Comparison of ENCODE assay signal across 8 cellular contexts in genomic region chr12:49567611-49568441, GRCh38. TPM values are rescaled to one million over a fixed set of nuclear protein-coding genes. Genes with fewer than 3 reads are reported as not detected.
DNase-seq lines count a peak whose midpoint lies in the region; ATAC-seq and TF ChIP-seq lines count a peak whose summit lies in the region.

MCRS1 (minus strand) TSS chr12:49568142; CDS start chr12:49566731, 1,411 bp downstream.

- intact Hi-C loops in transverse colon (cut with DNase I; ENCODE audit: low total_unique reads), result no loop called here

- H3K4me1 ChIP-seq in cardiac muscle cell (ENCODE audit: low read depth) (peaks cover 11% of the 10 kb centered on the region), trophoblast cell (ENCODE audit: control insufficient read depth in 1 of 2, insufficient read depth in 2 of 2, low read length in 2 of 2) (peaks cover 2 to 3% of the 10 kb centered on the region in 2 experiments), transverse colon (peaks cover 10 to 28% (median 18%) of the 10 kb centered on the region in 4 donors)

- peak within 1 kb of the TSS; percentile 77 for H2BK120ac ChIP-seq in trophoblast cell (ENCODE audit: insufficient read depth, low read length, poor library complexity)

- peak within 1 kb of the TSS; percentile 93 for H3K14ac ChIP-seq in trophoblast cell (ENCODE audit: low read length)

- TF ChIP-seq CTCF in GM10266 (IDR thresholded peaks at IDR 0.05; ENCODE audit: control insufficient read depth, insufficient read depth, low read depth, missing control alignments) (no peak), cardiac muscle cell (IDR thresholded peaks at IDR 0.05; ENCODE audit: low read depth, low read length) (no peak), transverse colon (IDR thresholded peaks at IDR 0.05) (no peak)

- TF ChIP-seq EP300 in transverse colon (IDR thresholded peaks at IDR 0.05; ENCODE audit: low read depth), result no peak

- peak within 1 kb of the TSS; percentile 83 for H3K18ac ChIP-seq in trophoblast cell (ENCODE audit: low read length)

- H3K9me3 ChIP-seq in cardiac muscle cell (ENCODE audit: low read depth), result no peaks in the 10 kb centered on the region
- no peaks in the 10 kb centered on the region for H3K9me3 ChIP-seq in trophoblast cell (ENCODE audit: insufficient read depth, low read depth, low read length)
- H3K9me3 ChIP-seq in transverse colon, result no peaks in the 10 kb centered on the region

- no peak within 1 kb of the TSS for H2BK12ac ChIP-seq in trophoblast cell (ENCODE audit: low read length)

- peak within 1 kb of the TSS; percentile 100 for H3K27ac Mint-ChIP-seq in activated naive CD8-positive, alpha-beta T cell treated with anti-CD3 and anti-CD28 coated beads, Interleukin-2, amount 50 U/mL, for 24 hours

- H3K36me3 ChIP-seq in cardiac muscle cell (peaks cover 11% of the 10 kb centered on the region), trophoblast cell (ENCODE audit: control insufficient read depth in 1 of 2, insufficient read depth in 2 of 2, low read length in 2 of 2) (peaks cover 32 to 38% of the 10 kb centered on the region in 2 experiments), transverse colon (peaks cover 0 to 22% (median 7%) of the 10 kb centered on the region in 4 donors)

- H3K4me3 Mint-ChIP-seq in activated naive CD8-positive, alpha-beta T cell treated with anti-CD3 and anti-CD28 coated beads, Interleukin-2, amount 50 U/mL, for 24 hours, result peak within 1 kb of the TSS; percentile 100

- H4K91ac ChIP-seq in trophoblast cell (ENCODE audit: low read depth, low read length), result peak within 1 kb of the TSS; percentile 93

- peak within 1 kb of the TSS; percentile 91 for H2AFZ ChIP-seq in trophoblast cell (ENCODE audit: insufficient read depth, low read length, poor library complexity)

- H3K27me3 ChIP-seq in cardiac muscle cell, result no peaks in the 10 kb centered on the region
- H3K27me3 ChIP-seq in trophoblast cell (ENCODE audit: insufficient read depth, low read length), result no peaks in the 10 kb centered on the region
- H3K27me3 ChIP-seq in transverse colon, result no peaks in the 10 kb centered on the region

- H4K12ac ChIP-seq in trophoblast cell (ENCODE audit: low read depth, low read length), result peak within 1 kb of the TSS; percentile 89

- H2AK5ac ChIP-seq in trophoblast cell (ENCODE audit: low read length), result peak within 1 kb of the TSS; percentile 92

- peaks cover 23% of the 10 kb centered on the region for H3K36me3 Mint-ChIP-seq in activated naive CD8-positive, alpha-beta T cell treated with anti-CD3 and anti-CD28 coated beads, Interleukin-2, amount 50 U/mL, for 24 hours (ENCODE audit: low read depth)

- H3K4ac ChIP-seq in trophoblast cell (ENCODE audit: low read depth, low read length), result peak within 1 kb of the TSS; percentile 77

- no peaks in the 10 kb centered on the region for H3K9me3 Mint-ChIP-seq in activated naive CD8-positive, alpha-beta T cell treated with anti-CD3 and anti-CD28 coated beads, Interleukin-2, amount 50 U/mL, for 24 hours

- peak within 1 kb of the TSS; percentile 98 for H4K8ac ChIP-seq in trophoblast cell (ENCODE audit: low read depth, low read length)

- no CpG with 5 or more reads among the region's 54 CpGs for WGBS in trophoblast cell (ENCODE audit: extremely low coverage, insufficient coverage, insufficient read length)
- 0 to 1% methylated on average over 6 to 23 of the region's 54 CpGs for WGBS in transverse colon (ENCODE audit: low coverage in 1 of 2), 2 donors

- H3K79me1 ChIP-seq in trophoblast cell (ENCODE audit: low read length), result peaks cover 8% of the 10 kb centered on the region

- H2BK5ac ChIP-seq in trophoblast cell (ENCODE audit: low read depth, low read length, poor library complexity), result peak within 1 kb of the TSS; percentile 89

- peaks cover 3% of the 10 kb centered on the region for H3K27me3 Mint-ChIP-seq in activated naive CD8-positive, alpha-beta T cell treated with anti-CD3 and anti-CD28 coated beads, Interleukin-2, amount 50 U/mL, for 24 hours

- in situ Hi-C loops in transverse colon (cut with MboI; ENCODE audit: low pct_ligation_motif_present in 1 of 4, low pct_unique_long_range_greater_than_20kb in 1 of 4, low sequenced_read_pairs in 3 of 4), result no loop called here

- H3K23ac ChIP-seq in trophoblast cell (ENCODE audit: low read length), result no peak within 1 kb of the TSS

- peaks cover 64% of the 10 kb centered on the region for H3K4me1 Mint-ChIP-seq in activated naive CD8-positive, alpha-beta T cell treated with anti-CD3 and anti-CD28 coated beads, Interleukin-2, amount 50 U/mL, for 24 hours

- peak within 1 kb of the TSS; percentile 73 for H3K4me2 ChIP-seq in trophoblast cell (ENCODE audit: low read length)

- H3K27ac ChIP-seq in cardiac muscle cell (peak within 1 kb of the TSS; percentile 84), trophoblast cell (ENCODE audit: low read depth, low read length) (peak within 1 kb of the TSS; percentile 70), transverse colon (peak within 1 kb of the TSS; percentile 88 to 93 (median 89))

- peaks cover 8% of the 10 kb centered on the region for H3K79me2 ChIP-seq in trophoblast cell (ENCODE audit: control insufficient read depth, insufficient read depth, low read length, poor library complexity)

- DNase-seq in GM10266 (ENCODE audit: extremely low spot score) (peak; percentile 95), NCI-H1417 (lab: John Stamatoyannopoulos, UW) (peak; percentile 94 to 97 (median 96)), SW 1271 (lab: John Stamatoyannopoulos, UW) (peak; percentile 75 to 91), cardiac muscle cell (ENCODE audit: low read depth in 1 of 2, low spot score in 1 of 2) (peak; percentile 94 to 96), trophoblast cell (peak; percentile 85 to 92), transverse colon (peak; percentile 93)
- DNase-seq in activated naive CD8-positive, alpha-beta T cell treated with anti-CD3 and anti-CD28 coated beads, Interleukin-2, amount 50 U/mL, for 24 hours, result peak; percentile 91

- H3K9ac ChIP-seq in trophoblast cell (ENCODE audit: low read length), result peak within 1 kb of the TSS; percentile 86

- H3K4me3 ChIP-seq in cardiac muscle cell (peak within 1 kb of the TSS; percentile 67), trophoblast cell (ENCODE audit: low read depth, low read length) (peak within 1 kb of the TSS; percentile 89), transverse colon (peak within 1 kb of the TSS; percentile 69 to 86 (median 76))

- TF ChIP-seq POLR2A in transverse colon (IDR thresholded peaks at IDR 0.05), result peak; percentile 75

- ATAC-seq in HG02642 (IDR thresholded peaks at IDR 0.05; ENCODE audit: poor library complexity, unreplicated experiment), result peak; percentile 88
- ATAC-seq in activated naive CD8-positive, alpha-beta T cell treated with anti-CD3 and anti-CD28 coated beads, Interleukin-2, amount 50 U/mL, for 24 hours, result peak; percentile 87

RNA-seq across cellular contexts. Expression of gene MCRS1, which starts in this region (rescaled TPM):
- total RNA-seq in cardiac muscle cell (75.6 and 109 TPM in 2 replicates), transverse colon (100 to 1,000 TPM in 1 of 4 donors, 10 to 100 TPM in 3; 57.8 to 120 (median 78.4) TPM)
- 74.5 and 104 TPM in 2 replicates for polyA plus RNA-seq in cardiac muscle cell
- polyA plus RNA-seq in trophoblast cell (2013), result 39.0 and 41.3 TPM in 2 replicates

Comparison
In these comparisons a context has a peak if more than half of its experiments do, and no peak if none do; other contexts are left out.
1. Peak in every context shown above with its lines: DNase-seq, ATAC-seq, H3K4me3 ChIP-seq and H3K27ac ChIP-seq.